Comparison of ENCODE assay signal across 1 cellular context in the genomic region with DNA sequence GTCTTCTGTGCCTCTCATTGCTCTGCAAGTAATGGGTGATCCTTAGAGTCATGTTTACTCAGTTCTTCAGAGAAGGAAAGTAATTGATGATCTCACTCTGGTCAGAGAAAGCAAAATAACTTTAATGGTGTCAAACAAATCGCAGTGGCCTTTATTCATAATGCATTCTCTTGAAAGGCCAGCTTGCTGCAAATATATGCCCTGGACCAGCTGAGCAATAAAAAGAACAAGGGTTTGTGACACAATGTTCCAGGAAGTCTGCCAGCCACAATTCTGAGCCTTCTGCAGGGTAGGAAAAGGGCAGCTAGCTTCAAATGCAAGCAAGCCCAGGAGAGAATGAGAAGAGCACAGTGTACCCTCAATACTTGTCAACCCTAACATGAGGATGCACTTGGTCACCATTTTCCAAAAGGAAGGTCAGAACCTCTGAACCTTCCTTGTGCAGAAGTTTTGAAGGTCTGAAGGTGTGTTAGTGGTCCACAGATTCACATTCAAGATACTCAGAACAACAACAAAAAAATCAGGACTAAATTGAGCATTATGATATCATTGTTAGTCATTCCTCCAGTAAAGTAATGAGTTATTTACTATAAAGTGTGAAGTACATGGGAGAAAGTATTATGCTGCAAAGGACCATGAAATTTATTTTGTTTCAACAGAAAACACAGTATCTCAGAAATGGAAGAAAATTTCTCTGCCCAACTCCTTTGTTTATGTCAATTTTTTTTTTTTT.
TF ChIP-seq lines count a peak whose summit lies in the region.

No MANE protein-coding gene starts in this region.

TF ChIP-seq in IMR-90, 13 proteins besides CTCF, POLR2A, EP300 and RAD21 (continued from another document):
- TF ChIP-seq, protein P1, sequence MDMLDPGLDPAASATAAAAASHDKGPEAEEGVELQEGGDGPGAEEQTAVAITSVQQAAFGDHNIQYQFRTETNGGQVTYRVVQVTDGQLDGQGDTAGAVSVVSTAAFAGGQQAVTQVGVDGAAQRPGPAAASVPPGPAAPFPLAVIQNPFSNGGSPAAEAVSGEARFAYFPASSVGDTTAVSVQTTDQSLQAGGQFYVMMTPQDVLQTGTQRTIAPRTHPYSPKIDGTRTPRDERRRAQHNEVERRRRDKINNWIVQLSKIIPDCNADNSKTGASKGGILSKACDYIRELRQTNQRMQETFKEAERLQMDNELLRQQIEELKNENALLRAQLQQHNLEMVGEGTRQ (IDR thresholded peaks at IDR 0.05; ENCODE audit: low read depth, low read length) = no peak
- TF ChIP-seq, protein P2, sequence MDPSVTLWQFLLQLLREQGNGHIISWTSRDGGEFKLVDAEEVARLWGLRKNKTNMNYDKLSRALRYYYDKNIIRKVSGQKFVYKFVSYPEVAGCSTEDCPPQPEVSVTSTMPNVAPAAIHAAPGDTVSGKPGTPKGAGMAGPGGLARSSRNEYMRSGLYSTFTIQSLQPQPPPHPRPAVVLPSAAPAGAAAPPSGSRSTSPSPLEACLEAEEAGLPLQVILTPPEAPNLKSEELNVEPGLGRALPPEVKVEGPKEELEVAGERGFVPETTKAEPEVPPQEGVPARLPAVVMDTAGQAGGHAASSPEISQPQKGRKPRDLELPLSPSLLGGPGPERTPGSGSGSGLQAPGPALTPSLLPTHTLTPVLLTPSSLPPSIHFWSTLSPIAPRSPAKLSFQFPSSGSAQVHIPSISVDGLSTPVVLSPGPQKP (IDR thresholded peaks at IDR 0.05; ENCODE audit: borderline replicate concordance, low read depth, low read length) = no peak
- TF ChIP-seq RCOR1 (IDR thresholded peaks at IDR 0.05; ENCODE audit: insufficient replicate concordance, low read length) = no peak
- TF ChIP-seq FOS (IDR thresholded peaks at IDR 0.05; ENCODE audit: low read depth, low read length) = no peak
- TF ChIP-seq MAZ (IDR thresholded peaks at IDR 0.05; ENCODE audit: borderline replicate concordance, low read depth, low read length) = no peak
